Comparison of ENCODE assay signal across 2 cellular contexts in genomic region chr5:177387405-177387804, GRCh38.
TF ChIP-seq lines count a peak whose summit lies in the region.

No MANE protein-coding gene starts in this region.

TF ChIP-seq in GM23338, 12 proteins besides CTCF, POLR2A, EP300 and RAD21:
- TF ChIP-seq EZH2phosphoT487 (IDR thresholded peaks at IDR 0.05; ENCODE audit: unreplicated experiment), result no peak
- TF ChIP-seq ZNF331 (CRISPR knock-in tag; IDR thresholded peaks at IDR 0.05; ENCODE audit: low read depth), result no peak
- no peak for TF ChIP-seq REST (IDR thresholded peaks at IDR 0.05; ENCODE audit: unreplicated experiment)
- no peak for TF ChIP-seq ETS1 (IDR thresholded peaks at IDR 0.05)
- TF ChIP-seq ZNF462 (CRISPR knock-in tag; IDR thresholded peaks at IDR 0.05), result no peak
- no peak for TF ChIP-seq CREB1 (CRISPR knock-in tag; IDR thresholded peaks at IDR 0.05; ENCODE audit: low read depth)
- no peak for TF ChIP-seq POLR2AphosphoS5 (IDR thresholded peaks at IDR 0.05; ENCODE audit: low read depth)
- no peak for TF ChIP-seq JUNB (IDR thresholded peaks at IDR 0.05; ENCODE audit: unreplicated experiment)
- TF ChIP-seq EZH2 (IDR thresholded peaks at IDR 0.05; ENCODE audit: low read depth, unreplicated experiment), result no peak
- TF ChIP-seq NANOG (IDR thresholded peaks at IDR 0.05; ENCODE audit: borderline replicate concordance), result no peak
- TF ChIP-seq ZNF114 (CRISPR knock-in tag; IDR thresholded peaks at IDR 0.05), result no peak
- TF ChIP-seq STAT1 (IDR thresholded peaks at IDR 0.05; ENCODE audit: unreplicated experiment), result no peak

TF ChIP-seq in K562, 482 proteins besides CTCF, POLR2A, EP300 and RAD21:
- TF ChIP-seq PHB (CRISPR knock-in tag; IDR thresholded peaks at IDR 0.05), result no peak
- no peak for TF ChIP-seq PTBP1 (IDR thresholded peaks at IDR 0.05; ENCODE audit: low read depth, low read length)
- no peak for TF ChIP-seq EP400 (IDR thresholded peaks at IDR 0.05)
- 0 out of 2 replicates have a peak, but pooled peaks have one; percentile 17 for TF ChIP-seq MAX (CRISPR knock-in tag; IDR thresholded peaks at IDR 0.05)
- TF ChIP-seq XRCC3 (IDR thresholded peaks at IDR 0.05), result no peak
- TF ChIP-seq CBFA2T3 (IDR thresholded peaks at IDR 0.05), result no peak
